8 cellular contexts compared by ENCODE assay signal in the genomic region with DNA sequence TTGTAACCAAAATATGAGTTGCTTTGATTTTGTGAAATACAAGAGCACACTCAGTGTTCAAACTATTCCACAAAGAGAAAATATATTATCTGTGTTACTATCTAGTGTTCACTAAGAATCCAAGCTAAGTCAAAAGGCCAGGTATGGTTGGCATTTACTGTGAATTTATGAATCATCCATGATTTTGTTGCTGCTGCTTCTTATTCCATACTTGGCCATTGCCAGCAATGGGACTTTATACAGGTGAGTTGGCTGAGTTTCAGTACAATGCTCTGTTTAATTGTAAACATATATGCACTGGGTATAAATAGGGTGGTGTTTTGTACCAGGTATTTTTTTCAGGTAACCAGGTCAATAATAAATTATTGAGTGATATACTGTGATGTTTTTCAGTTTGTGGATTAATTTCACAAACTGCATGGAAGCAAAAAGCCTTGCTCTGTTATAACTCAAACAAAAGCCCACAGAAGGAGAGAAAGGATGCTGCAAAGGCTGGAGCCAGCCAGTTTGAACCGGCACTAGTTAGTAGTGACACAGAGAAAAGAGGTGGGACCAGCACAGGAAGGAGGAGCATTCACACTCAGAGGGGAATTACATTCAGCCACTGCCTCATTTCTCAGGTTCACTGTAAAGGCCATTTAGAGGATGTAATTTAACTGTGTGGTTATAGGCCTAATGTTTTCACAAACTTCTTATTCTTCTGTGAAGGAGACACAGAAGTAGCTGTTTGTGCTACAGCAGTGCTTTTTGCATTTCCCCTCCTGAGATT.
DNase-seq lines count a peak whose midpoint lies in the region; ATAC-seq and TF ChIP-seq lines count a peak whose summit lies in the region.

No MANE protein-coding gene starts in this region.

- 3 to 16% methylated on average over 1 of the region's 1 CpG for WGBS in sigmoid colon, 2 donors

- peak; percentile 61 for DNase-seq in GM13976 (ENCODE audit: low spot score)
- no peak for DNase-seq in T-helper 17 cell
- peak; percentile 5 for DNase-seq in fibroblast of the aortic adventitia (ENCODE audit: low read depth)
- DNase-seq in sigmoid colon = no peak
- no peak for DNase-seq in hippocampal formation (lab: John Stamatoyannopoulos, UW)
- no peak for DNase-seq in activated gamma-delta T cell (lab: John Stamatoyannopoulos, UW)

- H3K27me3 ChIP-seq in HUES48 (ENCODE audit: control insufficient read depth, insufficient read depth, low read length) (no peaks in the 10 kb centered on the region), sigmoid colon (no peaks in the 10 kb centered on the region)

- H3K4me1 Mint-ChIP-seq in T-helper 17 cell = peaks cover 4% of the 10 kb centered on the region

- in situ Hi-C loops in GM13976 (cut with MboI; ENCODE audit: low sequenced_read_pairs, unreplicated experiment) = loop anchor here (25.0 kb wide), 1 partner anchor 147 kb away; no protein-coding TSS in a partner anchor

- H3K36me3 ChIP-seq in HUES48 (ENCODE audit: control insufficient read depth, insufficient read depth, low read length) (no peaks in the 10 kb centered on the region), sigmoid colon (no peaks in the 10 kb centered on the region)

- no peak for TF ChIP-seq POLR2A in sigmoid colon (IDR thresholded peaks at IDR 0.05)

- TF ChIP-seq EP300 in sigmoid colon (IDR thresholded peaks at IDR 0.05) = no peak

- peak overlapping the region; percentile 42 for H3K9ac ChIP-seq in HUES48 (ENCODE audit: low read depth, low read length)

- no peak overlapping the region for H3K4me3 Mint-ChIP-seq in T-helper 17 cell

- H3K9me3 ChIP-seq in HUES48 (ENCODE audit: control insufficient read depth, insufficient read depth, low read length) (no peaks in the 10 kb centered on the region), T-helper 17 cell (ENCODE audit: control insufficient read depth, low read length, poor library complexity, severe bottlenecking) (no peaks in the 10 kb centered on the region), sigmoid colon (no peaks in the 10 kb centered on the region)

- peak; percentile 99 for ATAC-seq in GM21717 (IDR thresholded peaks at IDR 0.05; ENCODE audit: unreplicated experiment)
- ATAC-seq in T-helper 17 cell = peak; percentile 81

- TF ChIP-seq CTCF in GM13976 (IDR thresholded peaks at IDR 0.05; ENCODE audit: borderline replicate concordance, control extremely low read depth, extremely low read depth, insufficient read depth, missing control alignments) (no peak), fibroblast of the aortic adventitia (IDR thresholded peaks at IDR 0.05; ENCODE audit: insufficient read depth, low read length) (no peak), sigmoid colon (IDR thresholded peaks at IDR 0.05) (no peak)

- H3K4me3 ChIP-seq in HUES48 (ENCODE audit: low read depth, low read length) = no peak overlapping the region
- H3K4me3 ChIP-seq in fibroblast of the aortic adventitia (ENCODE audit: low read depth, low read length) = no peak overlapping the region
- no peak overlapping the region for H3K4me3 ChIP-seq in sigmoid colon

- H3K27me3 Mint-ChIP-seq in T-helper 17 cell = peaks cover under 1% of the 10 kb centered on the region

- H3K4me1 ChIP-seq in HUES48 (ENCODE audit: control insufficient read depth, insufficient read depth, low read length) = peaks cover 24% of the 10 kb centered on the region
- peaks cover 0 to 32% (median 25%) of the 10 kb centered on the region in 4 donors for H3K4me1 ChIP-seq in sigmoid colon

- H3K27ac ChIP-seq in HUES48 (ENCODE audit: low read depth, low read length) (peak overlapping the region; percentile 74), sigmoid colon (peak overlapping the region; percentile 28 to 68 (median 59))

- H3K27ac Mint-ChIP-seq in T-helper 17 cell = no peak overlapping the region

- H3K36me3 Mint-ChIP-seq in T-helper 17 cell (ENCODE audit: low read depth) = peaks cover 3% of the 10 kb centered on the region

- intact Hi-C loops in sigmoid colon (cut with DNase I) = no loop called here

Comparison
In these comparisons a context has a peak if more than half of its experiments do, and no peak if none do; other contexts are left out.
1. DNase-seq: peak in GM13976 (single experiment) and fibroblast of the aortic adventitia (single experiment); none in T-helper 17 cell (0 of 3), sigmoid colon (single experiment), hippocampal formation (0 of 2) and activated gamma-delta T cell (single experiment).